Comparison of ENCODE assay signal across 15 cellular contexts in the genomic region with DNA sequence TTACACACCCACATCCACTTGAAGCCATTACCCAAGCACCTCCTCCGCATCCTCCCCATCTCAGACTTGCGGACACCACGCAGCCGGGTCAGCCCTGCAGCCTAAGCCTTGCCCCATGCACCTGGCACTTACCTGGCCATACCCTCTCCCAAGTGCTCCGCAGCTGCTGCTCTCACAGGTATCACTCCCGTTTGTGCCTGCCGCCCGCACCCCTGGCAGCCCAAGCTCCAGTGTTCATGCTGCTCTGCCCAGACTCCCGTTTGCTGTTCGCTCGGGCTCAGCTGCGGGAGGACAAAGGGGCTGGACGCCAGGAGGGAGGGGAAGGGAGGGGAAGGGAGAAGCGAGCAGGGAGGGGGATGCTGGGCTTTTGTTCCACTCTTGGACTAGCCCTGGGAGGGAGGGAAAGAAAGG. TPM values are rescaled to one million over a fixed set of nuclear protein-coding genes. Genes with fewer than 3 reads are reported as not detected.
DNase-seq lines count a peak whose midpoint lies in the region; ATAC-seq and TF ChIP-seq lines count a peak whose summit lies in the region.
"Had no signal": no experiment of that assay in that cellular context is flagged by ENCODE, and none has a peak within 500 bp of the region (broad histone marks: within the 10 kb centered on the region; RNA-seq: fewer than 3 reads in every experiment).

A gene with protein sequence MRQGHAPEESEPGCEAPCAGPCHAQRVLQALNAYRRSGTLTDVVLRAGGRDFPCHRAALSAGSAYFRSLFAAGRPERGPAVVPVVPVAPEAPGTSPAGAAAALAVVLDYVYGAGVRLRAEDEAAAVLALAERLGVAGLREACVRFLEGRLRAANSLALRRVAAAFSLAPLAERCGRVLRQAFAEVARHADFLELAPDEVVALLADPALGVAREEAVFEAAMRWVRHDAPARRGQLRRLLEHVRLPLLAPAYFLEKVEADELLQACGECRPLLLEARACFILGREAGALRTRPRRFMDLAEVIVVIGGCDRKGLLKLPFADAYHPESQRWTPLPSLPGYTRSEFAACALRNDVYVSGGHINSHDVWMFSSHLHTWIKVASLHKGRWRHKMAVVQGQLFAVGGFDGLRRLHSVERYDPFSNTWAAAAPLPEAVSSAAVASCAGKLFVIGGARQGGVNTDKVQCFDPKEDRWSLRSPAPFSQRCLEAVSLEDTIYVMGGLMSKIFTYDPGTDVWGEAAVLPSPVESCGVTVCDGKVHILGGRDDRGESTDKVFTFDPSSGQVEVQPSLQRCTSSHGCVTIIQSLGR (minus strand): TSS at position 293 of the 411 bp plus-strand sequence. CDS start 2,574 bp downstream, outside the sequence.

- no peak for ATAC-seq in WTC11
- ATAC-seq in GM19463 (IDR thresholded peaks at IDR 0.05; ENCODE audit: unreplicated experiment), result no peak
- ATAC-seq in HG02884 (IDR thresholded peaks at IDR 0.05; ENCODE audit: unreplicated experiment), result no peak
- ATAC-seq: naive thymus-derived CD8-positive, alpha-beta T cell had no signal

- peaks cover 12% of the 10 kb centered on the region; the same call in 1 of the 2 replicates for H3K4me1 ChIP-seq in iPS-20b (ENCODE audit: insufficient read depth, low read length)

- peaks cover 25% of the 10 kb centered on the region for H3K4me1 Mint-ChIP-seq in WTC11

- peaks cover 55% of the 10 kb centered on the region for H3K27me3 Mint-ChIP-seq in WTC11 (ENCODE audit: low read depth)

- H3K9me3 Mint-ChIP-seq in WTC11, result peaks cover 9% of the 10 kb centered on the region

- peaks cover 11% of the 10 kb centered on the region for H3K9me3 ChIP-seq in iPS-20b (ENCODE audit: insufficient read depth, low read depth, low read length)

- TF ChIP-seq CTCF in WTC11 (IDR thresholded peaks at IDR 0.05), result no peak

- DNase-seq in NCI-H2196 (lab: John Stamatoyannopoulos, UW; ENCODE audit: unreplicated experiment) (peak; percentile 22), NCI-H2196 treated with DMSO at 0.1 percent for 48 hours (lab: John Stamatoyannopoulos, UW; ENCODE audit: unreplicated experiment) (no peak), WTC11 (ENCODE audit: low spot score) (no peak), NCI-H748 (lab: John Stamatoyannopoulos, UW; ENCODE audit: unreplicated experiment) (no peak)
- DNase-seq: activated CD4-positive, CD25-positive, alpha-beta regulatory T cell; amniotic stem cell; naive thymus-derived CD8-positive, alpha-beta T cell; NCI-H1092; upper lobe of left lung had no signal

- H3K4me3 Mint-ChIP-seq in WTC11, result peak within 1 kb of the TSS; percentile 51

- CTCF ChIA-PET in WTC11 (lab: Charles Lee), result interaction anchor here (0.9 to 4.9 kb wide), 8 partner anchors 7 to 153 kb away, joined by 3 to 31 read pairs (median 7); no protein-coding TSS in a partner anchor

- no peaks in the 10 kb centered on the region for H3K36me3 ChIP-seq in iPS-20b (ENCODE audit: insufficient read depth, low read depth, low read length)

- H3K27ac ChIP-seq in iPS-20b (ENCODE audit: low read length) (no peak within 1 kb of the TSS), temporal lobe (ENCODE audit: low read depth, low read length) (no peak within 1 kb of the TSS)
- H3K27ac ChIP-seq: A549, upper lobe of left lung had no signal

- H3K27ac Mint-ChIP-seq in WTC11, result no peak within 1 kb of the TSS

- no peak within 1 kb of the TSS for H3K9ac ChIP-seq in iPS-20b (ENCODE audit: low read depth, low read length)

- H3K4me3 ChIP-seq in iPS-20b (ENCODE audit: low read length), result peak within 1 kb of the TSS; percentile 54
- H3K4me3 ChIP-seq: A549, upper lobe of left lung had no signal

- peaks cover 65% of the 10 kb centered on the region for H3K27me3 ChIP-seq in iPS-20b (ENCODE audit: insufficient read depth, low read length)

- POLR2A ChIA-PET in WTC11 (lab: Charles Lee), result no interaction called here

- peaks cover 9% of the 10 kb centered on the region for H3K36me3 Mint-ChIP-seq in WTC11

TF ChIP-seq in WTC11, 78 proteins besides CTCF, POLR2A, EP300 and RAD21:
- TF ChIP-seq FOXJ3 (CRISPR knock-in tag; IDR thresholded peaks at IDR 0.05; ENCODE audit: borderline replicate concordance) (no peak), FOXP1 (CRISPR knock-in tag; IDR thresholded peaks at IDR 0.05; ENCODE audit: borderline replicate concordance) (0 out of 2 replicates have a peak, but pooled peaks have one; percentile 40)
- TF ChIP-seq, protein P1, sequence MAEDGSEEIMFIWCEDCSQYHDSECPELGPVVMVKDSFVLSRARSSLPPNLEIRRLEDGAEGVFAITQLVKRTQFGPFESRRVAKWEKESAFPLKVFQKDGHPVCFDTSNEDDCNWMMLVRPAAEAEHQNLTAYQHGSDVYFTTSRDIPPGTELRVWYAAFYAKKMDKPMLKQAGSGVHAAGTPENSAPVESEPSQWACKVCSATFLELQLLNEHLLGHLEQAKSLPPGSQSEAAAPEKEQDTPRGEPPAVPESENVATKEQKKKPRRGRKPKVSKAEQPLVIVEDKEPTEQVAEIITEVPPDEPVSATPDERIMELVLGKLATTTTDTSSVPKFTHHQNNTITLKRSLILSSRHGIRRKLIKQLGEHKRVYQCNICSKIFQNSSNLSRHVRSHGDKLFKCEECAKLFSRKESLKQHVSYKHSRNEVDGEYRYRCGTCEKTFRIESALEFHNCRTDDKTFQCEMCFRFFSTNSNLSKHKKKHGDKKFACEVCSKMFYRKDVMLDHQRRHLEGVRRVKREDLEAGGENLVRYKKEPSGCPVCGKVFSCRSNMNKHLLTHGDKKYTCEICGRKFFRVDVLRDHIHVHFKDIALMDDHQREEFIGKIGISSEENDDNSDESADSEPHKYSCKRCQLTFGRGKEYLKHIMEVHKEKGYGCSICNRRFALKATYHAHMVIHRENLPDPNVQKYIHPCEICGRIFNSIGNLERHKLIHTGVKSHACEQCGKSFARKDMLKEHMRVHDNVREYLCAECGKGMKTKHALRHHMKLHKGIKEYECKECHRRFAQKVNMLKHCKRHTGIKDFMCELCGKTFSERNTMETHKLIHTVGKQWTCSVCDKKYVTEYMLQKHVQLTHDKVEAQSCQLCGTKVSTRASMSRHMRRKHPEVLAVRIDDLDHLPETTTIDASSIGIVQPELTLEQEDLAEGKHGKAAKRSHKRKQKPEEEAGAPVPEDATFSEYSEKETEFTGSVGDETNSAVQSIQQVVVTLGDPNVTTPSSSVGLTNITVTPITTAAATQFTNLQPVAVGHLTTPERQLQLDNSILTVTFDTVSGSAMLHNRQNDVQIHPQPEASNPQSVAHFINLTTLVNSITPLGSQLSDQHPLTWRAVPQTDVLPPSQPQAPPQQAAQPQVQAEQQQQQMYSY (CRISPR knock-in tag; IDR thresholded peaks at IDR 0.05), result peak; percentile 40; the same call in 1 of the 2 replicates

RNA-seq across cellular contexts. Expression of the gene that starts here (rescaled TPM):
- total RNA-seq in WTC11 (2021) (0.22 to 0.60 TPM (median 0.39 TPM) in 3 replicates), temporal lobe (16.0 TPM)
- total RNA-seq: HT1080 had no signal

Comparison
In these comparisons a context has a peak if more than half of its experiments do, and no peak if none do; other contexts are left out.
1. RNA of the gene that starts here (total RNA-seq): 16.0 TPM in temporal lobe (single experiment); 0.22 to 0.60 TPM in WTC11; every median in the first group is over 10 times any median in the second.